27 cellular contexts compared by ENCODE assay signal in genomic region chr18:76951600-76952247, GRCh38.
A peak's percentile ranks its signal among the peaks of the same experiment; 100 is the strongest.
DNase-seq lines count a peak whose midpoint lies in the region; ATAC-seq, FAIRE-seq and TF ChIP-seq lines count a peak whose summit lies in the region.
"Had no signal": no experiment of that assay in that cellular context is flagged by ENCODE, and none has a peak within 500 bp of the region (broad histone marks: within the 10 kb centered on the region; RNA-seq: fewer than 3 reads in every experiment).

No MANE protein-coding gene starts in this region.

- no peaks in the 10 kb centered on the region for H3K27me3 Mint-ChIP-seq in activated T-cell treated with anti-CD3 and anti-CD28 coated beads, Interleukin-2, amount 50 U/mL, for 72 hours (ENCODE audit: low read depth)
- H3K27me3 Mint-ChIP-seq: activated CD4-positive, alpha-beta T cell treated with anti-CD3 and anti-CD28 coated beads, Interleukin-2, amount 10 ng/mL, durations not matched to agents 24 days and 14 days; CD4-positive, alpha-beta T cell; progenitor cell of endocrine pancreas had no signal

- in situ Hi-C loops in GM12878 (cut with MboI), result no loop called here

- H3K36me3 ChIP-seq in GM12878 (ENCODE audit: control insufficient read depth in 2 of 2, insufficient read depth in 2 of 2, low read length in 1 of 2) (peaks cover 6 to 20% of the 10 kb centered on the region in 2 experiments), stomach (peaks cover 0 to 59% (median 42%) of the 10 kb centered on the region in 4 donors), WERI-Rb-1 (peaks cover 12% of the 10 kb centered on the region)

- H2AFZ ChIP-seq in GM12878 (ENCODE audit: control insufficient read depth, low read depth, low read length), result no peak overlapping the region
- H2AFZ ChIP-seq: PC-9 had no signal

- POLR2A ChIA-PET in GM12878 (lab: Charles Lee), result interaction anchor here (0.9 kb wide), 1 partner anchor 12 kb away, joined by 3 read pairs; no protein-coding TSS in a partner anchor

- SMC1A ChIA-PET in GM12878 (lab: Charles Lee; ENCODE audit: uncharacterized antibody, unreplicated experiment), result interaction anchor here (0.7 to 1.4 kb wide), 5 partner anchors 12 to 149 kb away, joined by 3 to 9 read pairs (median 6); no protein-coding TSS in a partner anchor

- H3K27ac ChIP-seq in GM12878 (ENCODE audit: control insufficient read depth, insufficient read depth) (no peak overlapping the region), stomach (peak overlapping the region; percentile 34 to 88 (median 82)), WERI-Rb-1 (no peak overlapping the region)
- H3K27ac ChIP-seq: A549, foreskin keratinocyte, PC-9, SJSA1 had no signal

- H3K27me3 ChIP-seq in GM12878 (replicated peaks in 1 of 2; ENCODE audit: control insufficient read depth in 2 of 2, insufficient read depth in 2 of 2, low read length in 1 of 2) (no peaks in the 10 kb centered on the region), stomach (no peaks in the 10 kb centered on the region), WERI-Rb-1 (ENCODE audit: insufficient read depth, low read depth, severe bottlenecking) (no peaks in the 10 kb centered on the region)
- H3K27me3 ChIP-seq: foreskin keratinocyte, SJSA1 had no signal

- no peaks in the 10 kb centered on the region for H3K79me2 ChIP-seq in GM12878 (ENCODE audit: control insufficient read depth, insufficient read depth, low read length)

- H3K27ac Mint-ChIP-seq in activated T-cell treated with anti-CD3 and anti-CD28 coated beads, Interleukin-2, amount 50 U/mL, for 72 hours, result no peak overlapping the region
- H3K27ac Mint-ChIP-seq: activated CD4-positive, alpha-beta T cell treated with anti-CD3 and anti-CD28 coated beads, Interleukin-2, amount 10 ng/mL, durations not matched to agents 24 days and 14 days; CD4-positive, alpha-beta T cell; mesothelial cell of epicardium; progenitor cell of endocrine pancreas had no signal

- no peaks in the 10 kb centered on the region for H3K9me3 ChIP-seq in GM12878 (replicated peaks; ENCODE audit: control insufficient read depth, insufficient read depth, low read length)
- H3K9me3 ChIP-seq in stomach, result no peaks in the 10 kb centered on the region
- no peaks in the 10 kb centered on the region for H3K9me3 ChIP-seq in WERI-Rb-1 (ENCODE audit: severe bottlenecking)
- H3K9me3 ChIP-seq: A549, SJSA1 had no signal

- no peak for DNase-seq in activated T-cell treated with anti-CD3 and anti-CD28 coated beads, Interleukin-2, amount 50 U/mL, for 72 hours
- no peak for DNase-seq in activated T-cell treated with anti-CD3 and anti-CD28 coated beads, Interleukin-2, amount 50 U/mL, for 48 hours
- DNase-seq in GM12878 (ENCODE audit: low read depth, low spot score) (no peak), stomach (no peak), GOT3 (lab: John Stamatoyannopoulos, UW) (no peak), NCI-H128 (lab: John Stamatoyannopoulos, UW; ENCODE audit: unreplicated experiment) (no peak), WERI-Rb-1 (no peak)
- DNase-seq: activated CD4-positive, alpha-beta T cell treated with anti-CD3 and anti-CD28 coated beads, Interleukin-2, amount 10 ng/mL, durations not matched to agents 24 days and 14 days; activated T-cell treated with anti-CD3 and anti-CD28 coated beads for 4 hours; CD4-positive, alpha-beta T cell; dermis blood vessel endothelial cell; DMS53; foreskin keratinocyte; hypothalamus; kidney; NCI-H1417 treated with DMSO at 0.1 percent for 48 hours; NCI-H748 treated with DMSO at 0.1 percent for 48 hours; PC-9; stimulated activated CD8-positive, alpha-beta memory T cell treated with anti-CD3 and anti-CD28 coated beads, Interleukin-4, amount 100 ng/mL, for 48 hours; T1000 had no signal

- H3K4me1 ChIP-seq in GM12878 (ENCODE audit: control insufficient read depth, insufficient read depth, low read length) (no peaks in the 10 kb centered on the region), stomach (peaks cover 34 to 60% (median 51%) of the 10 kb centered on the region in 4 donors)
- H3K4me1 ChIP-seq: A549, foreskin keratinocyte, SJSA1 had no signal

- RAD21 ChIA-PET in GM12878 (lab: Charles Lee; ENCODE audit: unreplicated experiment), result interaction anchor here (2.1 to 2.7 kb wide), 2 partner anchors 12 to 30 kb away, joined by 7 to 13 read pairs; no protein-coding TSS in a partner anchor

- CTCF ChIA-PET in GM12878 (lab: Yijun Ruan, JAX), result interaction anchor here (0.8 to 2.0 kb wide), 7 partner anchors 14 to 150 kb away, joined by 3 to 10 read pairs (median 4); no protein-coding TSS in a partner anchor

- H3K9ac ChIP-seq in GM12878 (ENCODE audit: control insufficient read depth, insufficient read depth, low read length), result no peak overlapping the region

- no peak for FAIRE-seq in GM12878 (lab: Jason Lieb, UNC)
- FAIRE-seq: A549, kidney had no signal

- H3K36me3 Mint-ChIP-seq in activated T-cell treated with anti-CD3 and anti-CD28 coated beads, Interleukin-2, amount 50 U/mL, for 72 hours (ENCODE audit: insufficient read depth in 2 of 2), result peaks cover 5 to 11% of the 10 kb centered on the region in 2 donors

- H3K4me3 Mint-ChIP-seq in activated T-cell treated with anti-CD3 and anti-CD28 coated beads, Interleukin-2, amount 50 U/mL, for 72 hours, result no peak overlapping the region
- H3K4me3 Mint-ChIP-seq: activated CD4-positive, alpha-beta T cell treated with anti-CD3 and anti-CD28 coated beads, Interleukin-2, amount 10 ng/mL, durations not matched to agents 24 days and 14 days; CD4-positive, alpha-beta T cell; mesothelial cell of epicardium; neural crest cell had no signal

- no peak overlapping the region for H3K4me2 ChIP-seq in GM12878 (ENCODE audit: control insufficient read depth, insufficient read depth)
- H3K4me2 ChIP-seq: A549, PC-9 had no signal

- ATAC-seq in activated T-cell treated with anti-CD3 and anti-CD28 coated beads, Interleukin-2, amount 50 U/mL, for 72 hours (replicated peaks in 1 of 2), result peak; percentile 32 to 69
- ATAC-seq in HG02981 (IDR thresholded peaks at IDR 0.05; ENCODE audit: unreplicated experiment) (peak; percentile 64), GM12878 (peak; percentile 70)
- ATAC-seq: A549, foreskin keratinocyte, HCT116 had no signal

- TF ChIP-seq RAD21 in GM12878 (IDR thresholded peaks at IDR 0.05; ENCODE audit: insufficient read depth, low read depth, low read length), result no peak

- intact Hi-C loops in GM12878 (cut with micrococcal nuclease; ENCODE audit: unreplicated experiment) (no loop called here), stomach (cut with DNase I; ENCODE audit: low total_unique reads) (no loop called here)

- WGBS in GM12878 (ENCODE audit: insufficient coverage, insufficient replicate concordance, low lambda C conversion rate, missing lambda C conversion rate), result 81% methylated on average over 10 of the region's 10 CpGs
- 80 to 86% (median 83%) methylated on average over 10 of the region's 10 CpGs for WGBS in stomach, 5 donors

- no peak; a peak in 1 of 4 replicates for TF ChIP-seq EP300 in GM12878 (IDR thresholded peaks at IDR 0.05; ENCODE audit: borderline replicate concordance in 1 of 2, control insufficient read depth in 1 of 2, low read depth in 2 of 2, low read length in 2 of 2)
- no peak for TF ChIP-seq EP300 in stomach (IDR thresholded peaks at IDR 0.05)

- BruUV-seq in GM12878 (replicated peaks; lab: Mats Ljungman, UMichigan), result no TSS peak

- no peak for TF ChIP-seq CTCF in GM12878 (IDR thresholded peaks at IDR 0.05 in 2 of 3, conservative IDR thresholded peaks at IDR 0.05 in 1 of 3; ENCODE audit: control insufficient read depth in 2 of 3, extremely low read depth in 1 of 3, insufficient read depth in 1 of 3, low read depth in 3 of 3, low read length in 3 of 3)
- TF ChIP-seq CTCF in stomach (IDR thresholded peaks at IDR 0.05), result no peak
- TF ChIP-seq CTCF in WERI-Rb-1 (IDR thresholded peaks at IDR 0.05; ENCODE audit: low read depth, low read length), result no peak

- H4K20me1 ChIP-seq in GM12878 (ENCODE audit: control insufficient read depth, insufficient read depth), result no peaks in the 10 kb centered on the region

- H3K4me3 ChIP-seq in GM12878 (no peak overlapping the region), stomach (no peak overlapping the region), WERI-Rb-1 (ENCODE audit: low read depth, low read length) (no peak overlapping the region)
- H3K4me3 ChIP-seq: A549, PC-9, SJSA1 had no signal

- no peak for TF ChIP-seq POLR2A in GM12878 (IDR thresholded peaks at IDR 0.05; ENCODE audit: low read depth, low read length)
- TF ChIP-seq POLR2A in stomach (IDR thresholded peaks at IDR 0.05), result no peak

- H3K9me3 Mint-ChIP-seq in activated T-cell treated with anti-CD3 and anti-CD28 coated beads, Interleukin-2, amount 50 U/mL, for 72 hours, result no peaks in the 10 kb centered on the region
- H3K9me3 Mint-ChIP-seq: activated CD4-positive, alpha-beta T cell treated with anti-CD3 and anti-CD28 coated beads, Interleukin-2, amount 10 ng/mL, durations not matched to agents 24 days and 14 days; CD4-positive, alpha-beta T cell had no signal

- peaks cover 27% of the 10 kb centered on the region for H3K4me1 Mint-ChIP-seq in activated T-cell treated with anti-CD3 and anti-CD28 coated beads, Interleukin-2, amount 50 U/mL, for 72 hours (ENCODE audit: low read depth)

TF ChIP-seq in GM12878, 131 proteins besides CTCF, POLR2A, EP300 and RAD21 (continues in another document):
- TF ChIP-seq ZZZ3 (IDR thresholded peaks at IDR 0.05; ENCODE audit: control insufficient read depth, insufficient read length, low read depth) (no peak), IKZF1 (conservative IDR thresholded peaks at IDR 0.05) (peak; percentile 34; the same call in 1 of the 2 replicates), MYC (IDR thresholded peaks at IDR 0.05; ENCODE audit: insufficient read depth, insufficient read length, insufficient replicate concordance, low read length, severe bottlenecking) (no peak), IKZF2 (IDR thresholded peaks at IDR 0.05) (peak; percentile 24 to 64; a peak in 2 of 4 replicates), IRF3 (IDR thresholded peaks at IDR 0.05) (no peak)

Comparison
In these comparisons a context has a peak if more than half of its experiments do, and no peak if none do; other contexts are left out.
1. H3K27ac ChIP-seq: peak in stomach (5 of 5); none in GM12878 (single experiment) and WERI-Rb-1 (single experiment).
2. Peak in every context shown above with its lines, with median percentiles within 50 percentile points of each other: ATAC-seq.